In the genomic region with DNA sequence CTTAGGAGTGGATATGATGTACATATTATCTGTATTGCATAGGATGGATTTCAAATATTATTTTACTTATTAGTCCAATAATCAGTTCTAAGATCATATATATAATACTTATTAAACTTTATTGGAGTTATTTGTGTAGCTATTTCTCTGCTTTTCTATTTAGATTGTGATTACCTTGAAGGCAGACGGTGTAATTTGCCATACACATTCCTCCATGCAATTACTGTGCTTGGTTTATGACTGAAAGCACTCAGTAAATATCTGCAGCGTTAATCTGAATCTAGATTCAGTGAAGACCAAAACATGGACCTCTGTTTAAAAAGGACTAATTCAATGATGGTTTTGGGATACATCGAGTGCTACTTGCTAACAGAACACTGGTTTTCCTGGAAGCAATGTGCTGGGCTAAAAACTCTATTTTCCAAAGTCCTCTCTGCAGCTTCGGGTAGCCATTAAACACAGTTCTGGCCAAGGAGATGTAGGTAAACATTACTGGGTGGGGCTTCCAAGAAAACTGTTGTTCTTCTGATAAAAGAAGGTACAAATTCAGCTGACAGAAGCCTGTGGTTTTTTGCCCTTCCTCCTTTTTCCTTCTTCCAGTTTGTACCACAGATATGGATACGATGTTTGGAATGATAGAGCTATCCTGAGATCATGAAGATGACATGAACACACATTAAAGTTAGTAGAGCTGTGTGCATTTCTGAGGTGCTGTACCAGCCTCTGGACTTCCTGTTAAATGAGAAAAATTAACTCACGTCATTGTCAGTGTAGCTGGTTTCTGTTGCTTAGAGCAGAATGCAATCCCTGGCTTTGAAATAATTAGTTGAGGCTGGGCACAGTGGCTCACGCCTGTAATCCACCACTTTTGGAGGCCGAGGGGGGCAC, we compare ENCODE assay signal across 16 cellular contexts.
DNase-seq lines count a peak whose midpoint lies in the region; ATAC-seq and TF ChIP-seq lines count a peak whose summit lies in the region.
"Had no signal": no experiment of that assay in that cellular context is flagged by ENCODE, and none has a peak within 500 bp of the region (broad histone marks: within the 10 kb centered on the region; RNA-seq: fewer than 3 reads in every experiment).

No MANE protein-coding gene starts in this region.

- no peak for TF ChIP-seq POLR2A in stomach (IDR thresholded peaks at IDR 0.05)

- H3K27me3 Mint-ChIP-seq in endodermal cell (ENCODE audit: insufficient read depth): no peaks in the 10 kb centered on the region
- H3K27me3 Mint-ChIP-seq in activated T-cell treated with anti-CD3 and anti-CD28 coated beads, Interleukin-2, amount 50 U/mL, for 72 hours (ENCODE audit: low read depth): peaks cover 22% of the 10 kb centered on the region

- intact Hi-C loops in stomach (cut with DNase I; ENCODE audit: low total_unique reads): no loop called here

- no peaks in the 10 kb centered on the region for H3K79me2 ChIP-seq in SK-N-SH (ENCODE audit: insufficient read depth)

- TF ChIP-seq RAD21 in SK-N-SH (IDR thresholded peaks at IDR 0.05; ENCODE audit: low read length): no peak

- H3K36me3 Mint-ChIP-seq in endodermal cell (ENCODE audit: low read depth): peaks cover 21% of the 10 kb centered on the region
- H3K36me3 Mint-ChIP-seq in activated T-cell treated with anti-CD3 and anti-CD28 coated beads, Interleukin-2, amount 50 U/mL, for 72 hours (ENCODE audit: insufficient read depth in 2 of 2): no peaks in the 10 kb centered on the region

- DNase-seq in OCI-M1 (lab: John Stamatoyannopoulos, UW): peak; percentile 92
- peak; percentile 2 for DNase-seq in endodermal cell
- DNase-seq in stomach: no peak
- no peak for DNase-seq in activated T-cell treated with anti-CD3 and anti-CD28 coated beads, Interleukin-2, amount 50 U/mL, for 72 hours
- no peak for DNase-seq in HK-2 (ENCODE audit: unreplicated experiment)
- no peak for DNase-seq in G401 (ENCODE audit: low spot score)
- no peak for DNase-seq in SK-N-SH
- DNase-seq: DMS79 treated with DMSO at 0.1 percent for 48 hours, NCI-H187, NCI-H226, PC-3, RPMI8226, SHP77 treated with DMSO at 0.1 percent for 48 hours had no signal

- WGBS in endodermal cell (ENCODE audit: insufficient coverage in 1 of 2, insufficient read length in 1 of 2), 2 experiments: 93 to 96% methylated on average over 8 of the region's 8 CpGs
- 41 to 59% (median 50%) methylated on average over 8 of the region's 8 CpGs for WGBS in stomach, 5 donors
- WGBS in SK-N-SH (ENCODE audit: low lambda C conversion rate): 88% methylated on average over 8 of the region's 8 CpGs

- H3K9me3 ChIP-seq in endodermal cell (ENCODE audit: control insufficient read depth, low read length) (no peaks in the 10 kb centered on the region), mucosa of rectum (ENCODE audit: control insufficient read depth in 2 of 2, low read length in 2 of 2) (no peaks in the 10 kb centered on the region), stomach (no peaks in the 10 kb centered on the region), SK-N-SH (no peaks in the 10 kb centered on the region)
- H3K9me3 ChIP-seq: BLaER1 treated with 17β-estradiol and CSF1 and Interleukin-3, amounts not matched to agents 10 nM and 100 nM had no signal

- H3K27ac Mint-ChIP-seq in endodermal cell: no peak overlapping the region
- no peak overlapping the region for H3K27ac Mint-ChIP-seq in activated T-cell treated with anti-CD3 and anti-CD28 coated beads, Interleukin-2, amount 50 U/mL, for 72 hours

- no peaks in the 10 kb centered on the region for H3K4me1 Mint-ChIP-seq in endodermal cell
- no peaks in the 10 kb centered on the region for H3K4me1 Mint-ChIP-seq in activated T-cell treated with anti-CD3 and anti-CD28 coated beads, Interleukin-2, amount 50 U/mL, for 72 hours (ENCODE audit: low read depth)

- no peaks in the 10 kb centered on the region for H3K4me1 ChIP-seq in endodermal cell (ENCODE audit: control insufficient read depth, insufficient read depth, low read length)
- H3K4me1 ChIP-seq in mucosa of rectum (ENCODE audit: control insufficient read depth in 2 of 2, insufficient read depth in 2 of 2, low read length in 2 of 2): peaks cover 0 to 5% of the 10 kb centered on the region in 2 donors
- H3K4me1 ChIP-seq in stomach: peaks cover 0 to 24% (median 11%) of the 10 kb centered on the region in 4 donors
- H3K4me1 ChIP-seq in SK-N-SH (ENCODE audit: control insufficient read depth in 1 of 2, insufficient read depth in 2 of 2, low read depth in 1 of 2, low read length in 1 of 2): no peaks in the 10 kb centered on the region

- H3K4me3 ChIP-seq in endodermal cell (ENCODE audit: low read length): no peak overlapping the region
- H3K4me3 ChIP-seq in mucosa of rectum (ENCODE audit: low read length in 2 of 2): peak overlapping the region in 1 of 2 donors; percentile 22
- H3K4me3 ChIP-seq in stomach: no peak overlapping the region
- no peak overlapping the region for H3K4me3 ChIP-seq in SK-N-SH (ENCODE audit: low read depth in 2 of 2, low read length in 1 of 2)
- H3K4me3 ChIP-seq: BLaER1 treated with 17β-estradiol and CSF1 and Interleukin-3, amounts not matched to agents 10 nM and 100 nM had no signal

- H3K9me2 ChIP-seq in SK-N-SH: no peaks in the 10 kb centered on the region

- TF ChIP-seq EP300 in stomach (IDR thresholded peaks at IDR 0.05) (no peak), SK-N-SH (IDR thresholded peaks at IDR 0.05; ENCODE audit: borderline replicate concordance in 1 of 2, low read depth in 1 of 2, low read length in 1 of 2) (no peak)

- H3K27me3 ChIP-seq in endodermal cell (ENCODE audit: control insufficient read depth, insufficient read depth, low read length, poor library complexity, severe bottlenecking) (no peaks in the 10 kb centered on the region), mucosa of rectum (ENCODE audit: control insufficient read depth in 2 of 2, insufficient read depth in 2 of 2, low read length in 2 of 2) (no peaks in the 10 kb centered on the region), stomach (no peaks in the 10 kb centered on the region), SK-N-SH (ENCODE audit: insufficient read depth) (no peaks in the 10 kb centered on the region)
- H3K27me3 ChIP-seq: BLaER1 treated with 17β-estradiol and CSF1 and Interleukin-3, amounts not matched to agents 10 nM and 100 nM had no signal

- H4K20me1 ChIP-seq in SK-N-SH (ENCODE audit: insufficient read depth): no peaks in the 10 kb centered on the region
- H4K20me1 ChIP-seq: BLaER1 treated with 17β-estradiol and CSF1 and Interleukin-3, amounts not matched to agents 10 nM and 100 nM had no signal

- H3K4me2 ChIP-seq in SK-N-SH: no peak overlapping the region

- H3K36me3 ChIP-seq in endodermal cell (ENCODE audit: control insufficient read depth, insufficient read depth, low read length) (peaks cover 10% of the 10 kb centered on the region), mucosa of rectum (ENCODE audit: control insufficient read depth in 2 of 2, insufficient read depth in 2 of 2, low read length in 2 of 2) (peaks cover 2 to 9% of the 10 kb centered on the region in 2 donors), stomach (peaks cover 0 to 13% (median 2%) of the 10 kb centered on the region in 4 donors), SK-N-SH (replicated peaks in 1 of 2; ENCODE audit: control insufficient read depth in 1 of 2, insufficient read depth in 2 of 2, low read length in 1 of 2) (peaks cover 8 to 20% of the 10 kb centered on the region in 2 experiments)

- in situ Hi-C loops in G401 (cut with HindIII; ENCODE audit: low sequenced_read_pairs): no loop called here

- no peak for ATAC-seq in activated T-cell treated with anti-CD3 and anti-CD28 coated beads, Interleukin-2, amount 50 U/mL, for 72 hours (replicated peaks in 1 of 2)
- ATAC-seq: PC-3, SK-N-SH treated with all-trans-retinoic acid at 6 μM for 48 hours had no signal

- no peak overlapping the region for H2AFZ ChIP-seq in SK-N-SH (ENCODE audit: low read depth)

- POLR2A ChIA-PET in SK-N-SH (lab: Yijun Ruan, JAX): no interaction called here

- H3K27ac ChIP-seq in endodermal cell (ENCODE audit: low read depth, low read length) (no peak overlapping the region), mucosa of rectum (ENCODE audit: low read depth in 2 of 2, low read length in 2 of 2) (peak overlapping the region; percentile 46 to 62), stomach (peak overlapping the region in 3 of 5 donors; percentile 36 to 57 (median 44)), SK-N-SH (ENCODE audit: low read depth in 2 of 2, low read length in 1 of 2) (no peak overlapping the region)
- H3K27ac ChIP-seq: BLaER1 treated with 17β-estradiol and CSF1 and Interleukin-3, amounts not matched to agents 10 nM and 100 nM had no signal

- peaks cover 9% of the 10 kb centered on the region for H3F3A ChIP-seq in SK-N-SH (replicated peaks; ENCODE audit: insufficient read depth)

- CTCF ChIA-PET in SK-N-SH (lab: Yijun Ruan, JAX): interaction anchor here (0.7 kb wide), 1 partner anchor 10 kb away, joined by 3 read pairs; no protein-coding TSS in a partner anchor

- H3K9ac ChIP-seq in endodermal cell (ENCODE audit: extremely low read depth, low read length, poor library complexity, severe bottlenecking): no peak overlapping the region
- peak overlapping the region in 1 of 2 donors; percentile 28 for H3K9ac ChIP-seq in mucosa of rectum (ENCODE audit: low read depth in 1 of 2, low read length in 2 of 2)
- H3K9ac ChIP-seq in SK-N-SH: no peak overlapping the region
- H3K9ac ChIP-seq: BLaER1 treated with 17β-estradiol and CSF1 and Interleukin-3, amounts not matched to agents 10 nM and 100 nM had no signal

- no peak overlapping the region for H3K4me3 Mint-ChIP-seq in endodermal cell
- no peak overlapping the region for H3K4me3 Mint-ChIP-seq in activated T-cell treated with anti-CD3 and anti-CD28 coated beads, Interleukin-2, amount 50 U/mL, for 72 hours

- no peaks in the 10 kb centered on the region for H3K9me3 Mint-ChIP-seq in endodermal cell
- no peaks in the 10 kb centered on the region for H3K9me3 Mint-ChIP-seq in activated T-cell treated with anti-CD3 and anti-CD28 coated beads, Interleukin-2, amount 50 U/mL, for 72 hours

- TF ChIP-seq CTCF in endodermal cell (conservative IDR thresholded peaks at IDR 0.05) (no peak), stomach (IDR thresholded peaks at IDR 0.05) (no peak), SK-N-SH (IDR thresholded peaks at IDR 0.05) (no peak)

TF ChIP-seq in SK-N-SH, 30 proteins besides CTCF, POLR2A, EP300 and RAD21 (continues in another document):
- TF ChIP-seq YY1 (IDR thresholded peaks at IDR 0.05; ENCODE audit: low read depth) (no peak), FOSL2 (IDR thresholded peaks at IDR 0.05; ENCODE audit: borderline replicate concordance, low read depth) (no peak), ELF1 (IDR thresholded peaks at IDR 0.05) (no peak), RXRA (IDR thresholded peaks at IDR 0.05; ENCODE audit: borderline replicate concordance, low read depth) (no peak), POLR2AphosphoS5 (IDR thresholded peaks at IDR 0.05; ENCODE audit: low read depth, low read length) (no peak), CHD2 (IDR thresholded peaks at IDR 0.05; ENCODE audit: low read length, partially characterized antibody) (no peak), TCF12 (IDR thresholded peaks at IDR 0.05) (no peak), RCOR1 (IDR thresholded peaks at IDR 0.05; ENCODE audit: low read length) (no peak)
- TF ChIP-seq, protein P1, sequence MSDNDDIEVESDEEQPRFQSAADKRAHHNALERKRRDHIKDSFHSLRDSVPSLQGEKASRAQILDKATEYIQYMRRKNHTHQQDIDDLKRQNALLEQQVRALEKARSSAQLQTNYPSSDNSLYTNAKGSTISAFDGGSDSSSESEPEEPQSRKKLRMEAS (IDR thresholded peaks at IDR 0.05; ENCODE audit: low read depth): no peak

Comparison
In these comparisons a context has a peak if more than half of its experiments do, and no peak if none do; other contexts are left out.
1. DNase-seq: peak in OCI-M1 (single experiment) and endodermal cell (single experiment); none in stomach (single experiment), activated T-cell treated with anti-CD3 and anti-CD28 coated beads, Interleukin-2, amount 50 U/mL, for 72 hours (0 of 2), HK-2 (single experiment), G401 (single experiment) and SK-N-SH (single experiment).
2. H3K27ac ChIP-seq: peak in mucosa of rectum (2 of 2) and stomach (3 of 5); none in endodermal cell (single experiment) and SK-N-SH (0 of 2).